10 cellular contexts compared by ENCODE assay signal in the genomic region with DNA sequence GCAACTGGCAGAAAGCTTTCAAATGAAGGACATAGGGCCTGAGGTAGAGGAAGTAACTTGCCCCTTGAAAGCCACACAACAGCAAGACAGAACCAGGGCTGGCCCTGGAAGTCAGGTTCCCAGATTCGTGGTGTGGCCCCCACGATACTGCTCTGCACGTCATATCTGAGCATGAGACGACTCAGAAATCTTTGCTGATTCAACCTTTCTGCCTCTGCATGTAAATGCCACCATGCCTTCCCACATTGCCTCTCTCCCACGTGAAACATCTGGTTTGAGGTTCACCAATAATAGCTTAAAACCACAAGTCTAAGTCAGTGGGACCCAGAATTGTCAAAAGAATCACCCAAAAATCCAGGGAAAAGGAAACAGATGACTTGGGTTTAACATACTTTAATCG.
A peak's percentile ranks its signal among the peaks of the same experiment; 100 is the strongest.
DNase-seq lines count a peak whose midpoint lies in the region; ATAC-seq and TF ChIP-seq lines count a peak whose summit lies in the region.
"Had no signal": no experiment of that assay in that cellular context is flagged by ENCODE, and none has a peak within 500 bp of the region (broad histone marks: within the 10 kb centered on the region; RNA-seq: fewer than 3 reads in every experiment).

No MANE protein-coding gene starts in this region.

- H3K27ac Mint-ChIP-seq in activated CD8-positive, alpha-beta T cell treated with anti-CD3 and anti-CD28 coated beads, Interleukin-2, amount 10 ng/mL, durations not matched to agents 7 days and 5 days: peak overlapping the region; percentile 85

- H2BK120ac ChIP-seq in IMR-90 (ENCODE audit: low read depth, low read length): no peak overlapping the region

- peak overlapping the region; percentile 7; the same call in 1 of the 3 replicates for H2BK15ac ChIP-seq in IMR-90 (ENCODE audit: low read depth, low read length)

- no peak overlapping the region for H3K27ac ChIP-seq in IMR-90 (ENCODE audit: insufficient read depth, low read length)
- H3K27ac ChIP-seq: neutrophil had no signal

- no peak overlapping the region for H2AK9ac ChIP-seq in IMR-90 (replicated peaks; ENCODE audit: low read depth, low read length, poor library complexity)

- H3K4me3 Mint-ChIP-seq in activated CD8-positive, alpha-beta T cell treated with anti-CD3 and anti-CD28 coated beads, Interleukin-2, amount 10 ng/mL, durations not matched to agents 7 days and 5 days: peak overlapping the region; percentile 22

- intact Hi-C loops in IMR-90 (cut with micrococcal nuclease): no loop called here

- no peak overlapping the region for H2AFZ ChIP-seq in IMR-90 (replicated peaks; ENCODE audit: low read length, poor library complexity)

- H4K8ac ChIP-seq in IMR-90 (ENCODE audit: low read depth in 2 of 2, low read length in 2 of 2): no peak overlapping the region

- no peak overlapping the region for H3K9ac ChIP-seq in IMR-90 (ENCODE audit: low read depth, low read length)

- H3K36me3 ChIP-seq in IMR-90 (ENCODE audit: control insufficient read depth, insufficient read depth, low read length): no peaks in the 10 kb centered on the region
- H3K36me3 ChIP-seq: neutrophil had no signal

- H2BK5ac ChIP-seq in IMR-90 (ENCODE audit: low read depth, low read length, poor library complexity, severe bottlenecking): no peak overlapping the region

- CTCF ChIA-PET in IMR-90 (lab: Yijun Ruan, JAX): no interaction called here
- CTCF ChIA-PET in activated CD8-positive, alpha-beta T cell treated with anti-CD3 and anti-CD28 coated beads, Interleukin-2, amount 10 ng/mL, durations not matched to agents 7 days and 5 days (lab: Charles Lee): interaction anchor here (1.0 to 4.6 kb wide), 5 partner anchors 14 to 214 kb away, joined by 3 to 28 read pairs (median 5); a partner anchor contains a TSS

- H3K9me3 ChIP-seq in IMR-90 (ENCODE audit: control insufficient read depth, insufficient read depth, low read length): no peaks in the 10 kb centered on the region
- H3K9me3 ChIP-seq: neutrophil had no signal

- H3K9me3 Mint-ChIP-seq in activated CD8-positive, alpha-beta T cell treated with anti-CD3 and anti-CD28 coated beads, Interleukin-2, amount 10 ng/mL, durations not matched to agents 7 days and 5 days (ENCODE audit: insufficient read depth): no peaks in the 10 kb centered on the region

- H3K4me1 ChIP-seq in IMR-90 (ENCODE audit: control insufficient read depth, insufficient read depth, low read length): peaks cover 6% of the 10 kb centered on the region; the same call in 1 of the 2 replicates

- peak overlapping the region; percentile 2; the same call in 1 of the 2 replicates for H3K23ac ChIP-seq in IMR-90 (ENCODE audit: low read depth, low read length)

- no peak overlapping the region for H3K4me2 ChIP-seq in IMR-90 (ENCODE audit: low read depth, low read length)

- no peak overlapping the region for H3K14ac ChIP-seq in IMR-90 (replicated peaks; ENCODE audit: low read depth, low read length)

- no TSS peak for BruUV-seq in IMR-90 (replicated peaks; lab: Mats Ljungman, UMichigan)

- dilution Hi-C loops in IMR-90 (cut with HindIII; ENCODE audit: low sequenced_read_pairs, unreplicated experiment): no loop called here

- no peak overlapping the region for H3K56ac ChIP-seq in IMR-90 (ENCODE audit: extremely low read depth, insufficient read depth, low read length)

- peak; percentile 63 for DNase-seq in AG09319 (ENCODE audit: extremely low read depth, low read depth)
- peak; percentile 71 for DNase-seq in IMR-90
- peak; percentile 57 for DNase-seq in activated CD8-positive, alpha-beta T cell treated with anti-CD3 and anti-CD28 coated beads, Interleukin-2, amount 10 ng/mL, durations not matched to agents 7 days and 5 days
- DNase-seq in myocyte (ENCODE audit: low read depth): peak; percentile 59
- DNase-seq in NCI-H1436 treated with DMSO at 0.1 percent for 48 hours (lab: John Stamatoyannopoulos, UW): no peak
- no peak for DNase-seq in NCI-H2107 (lab: John Stamatoyannopoulos, UW)
- no peak for DNase-seq in NCI-H82 treated with DMSO at 0.1 percent for 48 hours (lab: John Stamatoyannopoulos, UW; ENCODE audit: unreplicated experiment)
- DNase-seq: hypothalamus had no signal

- no peak overlapping the region for H3K4me3 ChIP-seq in IMR-90 (ENCODE audit: insufficient read depth, low read depth, low read length)

- no peak overlapping the region; the same call in 1 of the 2 replicates for H2AK5ac ChIP-seq in IMR-90 (ENCODE audit: low read depth, low read length)

- TF ChIP-seq RAD21 in IMR-90 (IDR thresholded peaks at IDR 0.05; ENCODE audit: low read length): no peak

- H4K5ac ChIP-seq in IMR-90 (ENCODE audit: low read depth, low read length): no peak overlapping the region

- POLR2A ChIA-PET in IMR-90 (lab: Charles Lee; ENCODE audit: unreplicated experiment): no interaction called here
- POLR2A ChIA-PET in activated CD8-positive, alpha-beta T cell treated with anti-CD3 and anti-CD28 coated beads, Interleukin-2, amount 10 ng/mL, durations not matched to agents 7 days and 5 days (lab: Charles Lee): no interaction called here

- H3K9me1 ChIP-seq in IMR-90 (ENCODE audit: insufficient read depth, low read length): no peaks in the 10 kb centered on the region

- peaks cover 97% of the 10 kb centered on the region for H3K4me1 Mint-ChIP-seq in activated CD8-positive, alpha-beta T cell treated with anti-CD3 and anti-CD28 coated beads, Interleukin-2, amount 10 ng/mL, durations not matched to agents 7 days and 5 days (ENCODE audit: low read depth)

- peak overlapping the region; percentile 19; the same call in 1 of the 2 replicates for H3K4ac ChIP-seq in IMR-90 (ENCODE audit: low read depth, low read length)

- H4K20me1 ChIP-seq in IMR-90 (ENCODE audit: insufficient read depth, low read length): no peaks in the 10 kb centered on the region

- H3K18ac ChIP-seq in IMR-90 (ENCODE audit: low read depth, low read length): peak overlapping the region; percentile 58; the same call in 1 of the 2 replicates

- H3K27me3 ChIP-seq in IMR-90 (ENCODE audit: control insufficient read depth, insufficient read depth, low read length): no peaks in the 10 kb centered on the region
- H3K27me3 ChIP-seq: neutrophil had no signal

- WGBS in IMR-90 (ENCODE audit: extremely low coverage in 2 of 2, insufficient read length in 1 of 2), 2 experiments: 67% methylated on average over 3 of the region's 6 CpGs; no CpG with 5 or more reads in 1 of the 2 experiments

- no peak for ATAC-seq in IMR-90 (ENCODE audit: low read depth)
- peak; percentile 29 for ATAC-seq in activated CD8-positive, alpha-beta T cell treated with anti-CD3 and anti-CD28 coated beads, Interleukin-2, amount 10 ng/mL, durations not matched to agents 7 days and 5 days
- no peak for ATAC-seq in GM21576 (IDR thresholded peaks at IDR 0.05; ENCODE audit: unreplicated experiment)

- peaks cover 46% of the 10 kb centered on the region for H3K36me3 Mint-ChIP-seq in activated CD8-positive, alpha-beta T cell treated with anti-CD3 and anti-CD28 coated beads, Interleukin-2, amount 10 ng/mL, durations not matched to agents 7 days and 5 days (ENCODE audit: low read depth)

- TF ChIP-seq POLR2A in IMR-90 (IDR thresholded peaks at IDR 0.05; ENCODE audit: low read depth, low read length): no peak

- TF ChIP-seq CTCF in AG09319 (IDR thresholded peaks at IDR 0.05; ENCODE audit: low read depth, low read length): no peak
- no peak for TF ChIP-seq CTCF in IMR-90 (conservative IDR thresholded peaks at IDR 0.05; ENCODE audit: low read depth, low read length)

- in situ Hi-C loops in IMR-90 (cut with MboI; ENCODE audit: low sequenced_read_pairs): no loop called here

- no peak overlapping the region for H4K91ac ChIP-seq in IMR-90 (ENCODE audit: insufficient read depth, low read depth, low read length)

- H3K27me3 Mint-ChIP-seq in activated CD8-positive, alpha-beta T cell treated with anti-CD3 and anti-CD28 coated beads, Interleukin-2, amount 10 ng/mL, durations not matched to agents 7 days and 5 days (ENCODE audit: low read depth): no peaks in the 10 kb centered on the region

- peak overlapping the region; percentile 28; the same call in 1 of the 2 replicates for H2BK20ac ChIP-seq in IMR-90 (ENCODE audit: low read depth, low read length)

- H3K79me1 ChIP-seq in IMR-90 (ENCODE audit: low read depth in 1 of 2, low read length in 2 of 2): no peaks in the 10 kb centered on the region

TF ChIP-seq in IMR-90, 13 proteins besides CTCF, POLR2A, EP300 and RAD21:
- TF ChIP-seq MXI1 (IDR thresholded peaks at IDR 0.05; ENCODE audit: borderline replicate concordance, low read depth, low read length) (no peak), FOS (IDR thresholded peaks at IDR 0.05; ENCODE audit: low read depth, low read length) (no peak), SMC3 (IDR thresholded peaks at IDR 0.05; ENCODE audit: low read depth, low read length) (no peak), MAZ (IDR thresholded peaks at IDR 0.05; ENCODE audit: borderline replicate concordance, low read depth, low read length) (no peak), CEBPB (IDR thresholded peaks at IDR 0.05; ENCODE audit: low read depth, low read length) (no peak), NFE2L2 (IDR thresholded peaks at IDR 0.05; ENCODE audit: low read depth, low read length) (no peak)
- TF ChIP-seq, protein P1, sequence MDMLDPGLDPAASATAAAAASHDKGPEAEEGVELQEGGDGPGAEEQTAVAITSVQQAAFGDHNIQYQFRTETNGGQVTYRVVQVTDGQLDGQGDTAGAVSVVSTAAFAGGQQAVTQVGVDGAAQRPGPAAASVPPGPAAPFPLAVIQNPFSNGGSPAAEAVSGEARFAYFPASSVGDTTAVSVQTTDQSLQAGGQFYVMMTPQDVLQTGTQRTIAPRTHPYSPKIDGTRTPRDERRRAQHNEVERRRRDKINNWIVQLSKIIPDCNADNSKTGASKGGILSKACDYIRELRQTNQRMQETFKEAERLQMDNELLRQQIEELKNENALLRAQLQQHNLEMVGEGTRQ (IDR thresholded peaks at IDR 0.05; ENCODE audit: low read depth, low read length): no peak

Comparison
In these comparisons a context has a peak if more than half of its experiments do, and no peak if none do; other contexts are left out.
1. DNase-seq: peak in AG09319 (single experiment), IMR-90 (single experiment), activated CD8-positive, alpha-beta T cell treated with anti-CD3 and anti-CD28 coated beads, Interleukin-2, amount 10 ng/mL, durations not matched to agents 7 days and 5 days (single experiment) and myocyte (single experiment); none in NCI-H1436 treated with DMSO at 0.1 percent for 48 hours (single experiment), NCI-H2107 (single experiment) and NCI-H82 treated with DMSO at 0.1 percent for 48 hours (single experiment).